19 cellular contexts compared by ENCODE assay signal in genomic region chr1:37399205-37399604, GRCh38.
DNase-seq lines count a peak whose midpoint lies in the region; ATAC-seq and TF ChIP-seq lines count a peak whose summit lies in the region.
"Had no signal": no experiment of that assay in that cellular context is flagged by ENCODE, and none has a peak within 500 bp of the region (broad histone marks: within the 10 kb centered on the region; RNA-seq: fewer than 3 reads in every experiment).

No MANE protein-coding gene starts in this region.

- ATAC-seq in GM18907 (IDR thresholded peaks at IDR 0.05; ENCODE audit: unreplicated experiment): no peak
- no peak for ATAC-seq in HG02870 (IDR thresholded peaks at IDR 0.05; ENCODE audit: unreplicated experiment)
- ATAC-seq: GM12878 had no signal

- H3K4me3 ChIP-seq in A673 (ENCODE audit: low read depth, low read length, poor library complexity, severe bottlenecking): no peak overlapping the region
- no peak overlapping the region for H3K4me3 ChIP-seq in dorsolateral prefrontal cortex
- H3K4me3 ChIP-seq: GM12878, PC-9 had no signal

- CTCF ChIA-PET in A673 (lab: Charles Lee): no interaction called here

- POLR2A ChIA-PET in A673 (lab: Charles Lee; ENCODE audit: low non-redundant PET): no interaction called here

- intact Hi-C loops in A673 (cut with micrococcal nuclease; ENCODE audit: unreplicated experiment) (no loop called here), dorsolateral prefrontal cortex (cut with DNase I) (no loop called here)

- H3K27ac ChIP-seq in A673 (ENCODE audit: low read depth, low read length, poor library complexity, severe bottlenecking) (no peak overlapping the region), dorsolateral prefrontal cortex (no peak overlapping the region)
- H3K27ac ChIP-seq: PC-9 had no signal

- no peaks in the 10 kb centered on the region for H3K36me3 ChIP-seq in A673 (ENCODE audit: insufficient read depth, low read length, poor library complexity, severe bottlenecking)

- TF ChIP-seq CTCF in A673 (conservative IDR thresholded peaks at IDR 0.05; ENCODE audit: low read depth, low read length): no peak
- no peak for TF ChIP-seq CTCF in dorsolateral prefrontal cortex (IDR thresholded peaks at IDR 0.05 in 54 of 56, conservative IDR thresholded peaks at IDR 0.05 in 2 of 56; ENCODE audit: low read depth in 1 of 56, partially characterized antibody in 56 of 56)

- no peaks in the 10 kb centered on the region for H3K9me3 ChIP-seq in A673 (ENCODE audit: low read depth, low read length, poor library complexity, severe bottlenecking)

- H3K27me3 ChIP-seq in A673 (replicated peaks; ENCODE audit: insufficient read depth, low read depth, low read length, poor library complexity) (peaks cover 33% of the 10 kb centered on the region), dorsolateral prefrontal cortex (peaks cover 0 to 13% (median 0%) of the 10 kb centered on the region in 45 donors)

- peak; percentile 18 for DNase-seq in A673 (ENCODE audit: low spot score)
- DNase-seq in Ammon's horn (ENCODE audit: low spot score): peak; percentile 53
- peak; percentile 60 to 82 for DNase-seq in NCI-H2081 (lab: John Stamatoyannopoulos, UW)
- peak in 7 of 10 donors; percentile 31 to 74 (median 52) for DNase-seq in dorsolateral prefrontal cortex
- no peak for DNase-seq in inferior parietal cortex (ENCODE audit: extremely low spot score)
- DNase-seq: DMS53, EL, HFFc6, KG1, MV-4-11, NCI-H1436 treated with DMSO at 0.1 percent for 48 hours, NCI-H510A, NCI-H82, PC-9, T-helper 1 cell, T-helper 9 cell had no signal

- no TSS peak for BruUV-seq in A673 (replicated peaks; lab: Mats Ljungman, UMichigan)

- H3K4me1 ChIP-seq in A673 (ENCODE audit: insufficient read depth, low read length, poor library complexity, severe bottlenecking): no peaks in the 10 kb centered on the region
